Comparison of ENCODE assay signal across 8 cellular contexts in genomic region chr6:117483004-117483644, GRCh38. TPM values are rescaled to one million over a fixed set of nuclear protein-coding genes. Genes with fewer than 3 reads are reported as not detected.
DNase-seq lines count a peak whose midpoint lies in the region; ATAC-seq, FAIRE-seq and TF ChIP-seq lines count a peak whose summit lies in the region.

No MANE protein-coding gene starts in this region.

- peaks cover 17% of the 10 kb centered on the region; the same call in 2 of the 3 replicates for H3K79me2 ChIP-seq in K562 (ENCODE audit: control insufficient read depth, insufficient read depth, low read length)

- no peaks in the 10 kb centered on the region for H3K36me3 ChIP-seq in Peyer's patch
- H3K36me3 ChIP-seq in K562 (ENCODE audit: control insufficient read depth, insufficient read depth, low read length) = no peaks in the 10 kb centered on the region
- H3K36me3 ChIP-seq in iPS-15b (ENCODE audit: control insufficient read depth, insufficient read depth, low read length) = no peaks in the 10 kb centered on the region

- H3K4me1 ChIP-seq in Peyer's patch (peaks cover 0 to 18% (median 4%) of the 10 kb centered on the region in 4 donors), K562 (replicated peaks in 1 of 2; ENCODE audit: control insufficient read depth in 2 of 2, insufficient read depth in 2 of 2, low read length in 2 of 2) (peaks cover 8 to 21% of the 10 kb centered on the region in 2 experiments; a peak in 4 of 5 replicates), iPS-15b (ENCODE audit: control insufficient read depth, insufficient read depth, low read length) (peaks cover 5% of the 10 kb centered on the region)

- intact Hi-C loops in K562 (cut with micrococcal nuclease) = loop anchor here (5.0 kb wide), 2 partner anchors 34 to 54 kb away; no protein-coding TSS in a partner anchor

- H2AFZ ChIP-seq in K562 (ENCODE audit: low read depth, low read length) = peak overlapping the region; percentile 86

- no peak for DNase-seq in AG04450 (ENCODE audit: low read depth, low spot score)
- DNase-seq in GM12864 (ENCODE audit: low read depth) = no peak
- peak in 2 of 3 donors; percentile 64 to 85 for DNase-seq in Peyer's patch
- DNase-seq in K562 (ENCODE audit: extremely low read depth in 1 of 4, low spot score in 3 of 4) = peak; percentile 47 to 63 (median 50)
- DNase-seq in retinal pigment epithelial cell (ENCODE audit: low read depth) = no peak

- H3K27me3 ChIP-seq in AG04450 (ENCODE audit: control insufficient read depth, insufficient read depth, low read length) (no peaks in the 10 kb centered on the region), Peyer's patch (no peaks in the 10 kb centered on the region), K562 (ENCODE audit: control insufficient read depth in 2 of 2, insufficient read depth in 2 of 2, low read length in 2 of 2) (peaks cover 0 to 7% of the 10 kb centered on the region in 2 experiments; a peak in 2 of 5 replicates), iPS-15b (ENCODE audit: control insufficient read depth, insufficient read depth, low read length) (peaks cover 20% of the 10 kb centered on the region)

- ATAC-seq in HG03354 (IDR thresholded peaks at IDR 0.05; ENCODE audit: poor library complexity, severe bottlenecking, unreplicated experiment) (peak; percentile 22), K562 (peak; percentile 56), GM21367 (IDR thresholded peaks at IDR 0.05; ENCODE audit: unreplicated experiment) (no peak)

- no peak for TF ChIP-seq CTCF in AG04450 (IDR thresholded peaks at IDR 0.05; ENCODE audit: low read depth, low read length)
- TF ChIP-seq CTCF in GM12864 (IDR thresholded peaks at IDR 0.05; ENCODE audit: low read depth, low read length, missing control alignments) = no peak
- TF ChIP-seq CTCF in Peyer's patch (IDR thresholded peaks at IDR 0.05) = no peak
- TF ChIP-seq CTCF in K562 (IDR thresholded peaks at IDR 0.05 in 2 of 3, conservative IDR thresholded peaks at IDR 0.05 in 1 of 3; ENCODE audit: insufficient read depth in 2 of 3, low read depth in 1 of 3, low read length in 3 of 3) = no peak
- TF ChIP-seq CTCF in retinal pigment epithelial cell (conservative IDR thresholded peaks at IDR 0.05; ENCODE audit: low read depth, low read length) = no peak

- POLR2A ChIA-PET in AG04450 (lab: Yijun Ruan, JAX) (interaction anchor here (0.6 to 1.7 kb wide), 7 partner anchors 13 to 119 kb away, joined by 3 to 7 read pairs (median 5); partner anchors contain the start of gene GOPC), K562 (lab: Yijun Ruan, JAX) (interaction anchor here (0.6 to 1.8 kb wide), 15 partner anchors 8 to 1226 kb away, joined by 3 to 7 read pairs (median 3); partner anchors contain the start of gene GOPC)

- no peak for FAIRE-seq in K562 (lab: Jason Lieb, UNC)

- TSS peak; percentile 40 for BruUV-seq in K562 (replicated peaks; lab: Mats Ljungman, UMichigan)

- no peaks in the 10 kb centered on the region for H3K9me1 ChIP-seq in K562 (ENCODE audit: control insufficient read depth, insufficient read depth, low read length)

- H3K9ac ChIP-seq in K562 (ENCODE audit: insufficient read depth in 1 of 2, low read depth in 2 of 2, low read length in 2 of 2) (peak overlapping the region; percentile 84 to 97), iPS-15b (ENCODE audit: low read depth, low read length) (peak overlapping the region; percentile 62)

- TF ChIP-seq RAD21 in K562 (CRISPR knock-in tag; conservative IDR thresholded peaks at IDR 0.05 in 1 of 2, IDR thresholded peaks at IDR 0.05 in 1 of 2) = no peak

- peak overlapping the region; percentile 80 for H3K4me3 ChIP-seq in AG04450 (ENCODE audit: low read depth, low read length)
- peak overlapping the region; percentile 69 for H3K4me3 ChIP-seq in GM12864 (ENCODE audit: low read depth, low read length)
- peak overlapping the region; percentile 54 to 86 (median 72) for H3K4me3 ChIP-seq in Peyer's patch
- H3K4me3 ChIP-seq in K562 = peak overlapping the region; percentile 76
- peak overlapping the region; percentile 71 for H3K4me3 ChIP-seq in iPS-15b (ENCODE audit: low read depth, low read length)
- peak overlapping the region; percentile 85 for H3K4me3 ChIP-seq in retinal pigment epithelial cell (ENCODE audit: low read length)

- TF ChIP-seq EP300 in K562 (IDR thresholded peaks at IDR 0.05; ENCODE audit: low read length) = no peak

- H4K20me1 ChIP-seq in K562 (replicated peaks; ENCODE audit: control insufficient read depth, insufficient read depth, low read length) = no peaks in the 10 kb centered on the region

- peaks cover 8% of the 10 kb centered on the region for H3K9me3 ChIP-seq in AG04450 (ENCODE audit: control insufficient read depth, insufficient read depth, low read length)
- H3K9me3 ChIP-seq in Peyer's patch = no peaks in the 10 kb centered on the region
- H3K9me3 ChIP-seq in K562 (replicated peaks; ENCODE audit: control insufficient read depth, insufficient read depth, low read depth, low read length) = no peaks in the 10 kb centered on the region
- no peaks in the 10 kb centered on the region for H3K9me3 ChIP-seq in iPS-15b (ENCODE audit: control insufficient read depth, insufficient read depth, low read length)

- CTCF ChIA-PET in AG04450 (lab: Charles Lee) (interaction anchor here (1.1 to 1.9 kb wide), 4 partner anchors 33 to 83 kb away, joined by 3 to 5 read pairs (median 5); no protein-coding TSS in a partner anchor), K562 (lab: Yijun Ruan, JAX; ENCODE audit: low intra/inter-chr PET ratio) (no interaction called here)

- peak overlapping the region; percentile 80 for H3K4me2 ChIP-seq in K562 (ENCODE audit: insufficient read depth, low read length)

- no peak for TF ChIP-seq POLR2A in Peyer's patch (IDR thresholded peaks at IDR 0.05)
- peak; percentile 65 for TF ChIP-seq POLR2A in K562 (conservative IDR thresholded peaks at IDR 0.05)

- 1% methylated on average over 36 of the region's 46 CpGs for WGBS in K562 (ENCODE audit: insufficient coverage, low coverage, missing lambda C conversion rate)

- in situ Hi-C loops in K562 (cut with MboI) = loop anchor here (5.0 to 10.0 kb wide), 2 partner anchors 69 to 122 kb away; partner anchors contain the start of gene GOPC

- peak overlapping the region; percentile 53 for H3K27ac ChIP-seq in AG04450 (ENCODE audit: low read depth, low read length)
- peak overlapping the region; percentile 73 to 93 (median 88) for H3K27ac ChIP-seq in Peyer's patch
- H3K27ac ChIP-seq in K562 (ENCODE audit: extremely low read depth, low read depth, low read length) = peak overlapping the region; percentile 80

RNA-seq across cellular contexts. Expression of gene DCBLD1, which starts 0.7 kb away (rescaled TPM):
- polyA plus RNA-seq in AG04450 (2011; rRNA removed) (14.9 and 19.0 TPM in 2 replicates), K562 (2011; rRNA removed) (7.2 and 7.6 TPM in 2 replicates), K562 (2014; fragmentation: Illumina TruSeq; extraction: Trizol) (5.5 and 6.0 TPM in 2 replicates), K562 (2014; fragmentation: Nextera tagmentation; extraction: Ambion mirVana) (under 1 TPM; 0.80 to 0.87 TPM), K562 (2014; rRNA removed) (8.5 and 10.1 TPM in 2 replicates)
- 16.6 and 17.3 TPM in 2 replicates for polyA minus RNA-seq in AG04450 (2011; rRNA and poly(A)+ RNA removed)
- total RNA-seq in Peyer's patch (10 to 100 TPM; 19.8 to 35.0 (median 27.8) TPM), K562 (2014; rRNA removed) (6.9 and 9.8 TPM in 2 replicates), K562 (2014; rRNA removed; fragmentation: Illumina TruSeq; extraction: Trizol) (6.8 and 7.3 TPM in 2 replicates), K562 (2015; rRNA removed; fragmentation: Illumina TruSeq; extraction: Trizol) (6.4 and 7.4 TPM in 2 replicates), K562 (2021) (6.1 and 6.7 TPM in 2 replicates)
- 8.3 and 15.3 TPM in 2 replicates for total RNA-seq in K562 (2011; cell fraction: chromatin; rRNA removed; ENCODE audit: low replicate concordance)
- 8.5 and 12.8 TPM in 2 replicates for total RNA-seq in K562 (2011; cell fraction: nucleolus; rRNA removed)
- total RNA-seq in K562 (2011; cell fraction: nucleoplasm; rRNA removed) = 10.8 and 17.3 TPM in 2 replicates
- 4.2 and 4.4 TPM in 2 replicates for polyA plus RNA-seq in K562 (2011; cell fraction: cytosol; rRNA removed)
- polyA plus RNA-seq in K562 (2011; cell fraction: nucleus; rRNA removed) = 8.4 and 11.4 TPM in 2 replicates
- 4.4 and 5.2 TPM in 2 replicates for polyA plus RNA-seq in K562 (2012)
- 13.0 and 13.2 TPM in 2 replicates for polyA minus RNA-seq in K562 (2011; rRNA and poly(A)+ RNA removed)
- 5.1 and 5.2 TPM in 2 replicates for polyA minus RNA-seq in K562 (2011; cell fraction: cytosol; rRNA and poly(A)+ RNA removed)
- polyA minus RNA-seq in K562 (2011; cell fraction: nucleus; rRNA and poly(A)+ RNA removed) = 7.8 and 12.2 TPM in 2 replicates

RNA-seq across cellular contexts. Expression of gene ROS1, which starts 57.4 kb away (rescaled TPM):
- polyA plus RNA-seq in AG04450 (2011; rRNA removed) (not detected in 2 replicates), K562 (2011; rRNA removed) (not detected in 2 replicates), K562 (2014; fragmentation: Illumina TruSeq; extraction: Trizol) (not detected in 2 replicates), K562 (2014; fragmentation: Nextera tagmentation; extraction: Ambion mirVana) (not detected), K562 (2014; rRNA removed) (not detected in 2 replicates)
- polyA minus RNA-seq in AG04450 (2011; rRNA and poly(A)+ RNA removed) = not detected in 2 replicates
- total RNA-seq in Peyer's patch (under 1 TPM in 3 of 4 donors, not detected in 1; 0.18 to 0.94 (median 0.47) TPM), K562 (2014; rRNA removed) (not detected in 2 replicates), K562 (2014; rRNA removed; fragmentation: Illumina TruSeq; extraction: Trizol) (0.03 and 0.04 TPM in 2 replicates), K562 (2015; rRNA removed; fragmentation: Illumina TruSeq; extraction: Trizol) (under 0.01 TPM in 2 replicates), K562 (2021) (0.07 and 0.16 TPM in 2 replicates)
- total RNA-seq in K562 (2011; cell fraction: chromatin; rRNA removed; ENCODE audit: low replicate concordance) = not detected in 2 replicates
- not detected in 2 replicates for total RNA-seq in K562 (2011; cell fraction: nucleolus; rRNA removed)
- not detected in 2 replicates for total RNA-seq in K562 (2011; cell fraction: nucleoplasm; rRNA removed)
- polyA plus RNA-seq in K562 (2011; cell fraction: cytosol; rRNA removed) = not detected in 2 replicates
- polyA plus RNA-seq in K562 (2011; cell fraction: nucleus; rRNA removed) = not detected in 2 replicates
- polyA plus RNA-seq in K562 (2012) = 0.01 and 0.06 TPM in 2 replicates
- polyA minus RNA-seq in K562 (2011; rRNA and poly(A)+ RNA removed) = not detected in 2 replicates
- not detected in 2 replicates for polyA minus RNA-seq in K562 (2011; cell fraction: cytosol; rRNA and poly(A)+ RNA removed)
- polyA minus RNA-seq in K562 (2011; cell fraction: nucleus; rRNA and poly(A)+ RNA removed) = not detected in 2 replicates

Comparison
In these comparisons a context has a peak if more than half of its experiments do, and no peak if none do; other contexts are left out.
1. DNase-seq: peak in Peyer's patch (2 of 3) and K562 (4 of 4); none in AG04450 (single experiment), GM12864 (single experiment) and retinal pigment epithelial cell (single experiment).
2. Peak in every context shown above with its lines, with median percentiles within 50 percentile points of each other: H3K27ac ChIP-seq and H3K4me3 ChIP-seq.